Comparison of ENCODE assay signal across 12 cellular contexts in the genomic region with DNA sequence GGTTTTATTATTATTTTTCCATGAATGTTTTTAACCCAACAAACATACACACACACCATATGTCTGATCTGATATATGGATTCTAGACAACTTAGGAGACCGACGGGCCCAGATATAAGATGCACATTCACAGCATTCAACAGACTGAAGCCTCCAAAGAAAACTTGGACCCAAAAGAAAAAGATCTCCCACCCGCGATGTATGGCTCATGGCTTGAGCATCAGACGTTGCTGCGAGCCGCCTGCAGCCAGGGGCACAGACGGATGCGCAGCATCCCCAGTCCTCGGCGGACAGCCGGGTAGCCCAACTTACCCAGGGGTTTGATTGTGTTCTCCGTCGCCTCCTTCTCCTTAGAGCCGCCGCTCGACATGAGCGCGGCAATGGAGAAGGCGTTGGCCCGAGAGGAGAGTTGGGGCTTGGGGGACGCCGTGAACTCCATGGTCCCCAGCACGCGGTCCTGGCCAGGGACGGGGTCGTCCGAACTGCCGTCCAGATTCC. TPM values are rescaled to one million over a fixed set of nuclear protein-coding genes. Genes with fewer than 3 reads are reported as not detected.
DNase-seq lines count a peak whose midpoint lies in the region; ATAC-seq and TF ChIP-seq lines count a peak whose summit lies in the region.
"Had no signal": no experiment of that assay in that cellular context is flagged by ENCODE, and none has a peak within 500 bp of the region (broad histone marks: within the 10 kb centered on the region; RNA-seq: fewer than 3 reads in every experiment).

No MANE protein-coding gene starts in this region.

- ATAC-seq in right lobe of liver, result no peak
- ATAC-seq in upper lobe of left lung (ENCODE audit: low FRiP score in 2 of 2), result no peak

- POLR2A ChIA-PET in MCF 10A (lab: Yijun Ruan, JAX), result no interaction called here

- peaks cover 0 to 100% of the 10 kb centered on the region in 2 donors for H3K27me3 ChIP-seq in breast epithelium
- peaks cover 5 to 32% of the 10 kb centered on the region in 2 donors for H3K27me3 ChIP-seq in right lobe of liver
- peaks cover 0 to 81% (median 31%) of the 10 kb centered on the region in 4 donors for H3K27me3 ChIP-seq in upper lobe of left lung
- peaks cover 44 to 100% (median 100%) of the 10 kb centered on the region in 45 donors for H3K27me3 ChIP-seq in dorsolateral prefrontal cortex

- H3K4me1 ChIP-seq in breast epithelium, result no peaks in the 10 kb centered on the region
- H3K4me1 ChIP-seq in right lobe of liver, result peaks cover 0 to 16% (median 0%) of the 10 kb centered on the region in 4 donors
- H3K4me1 ChIP-seq in upper lobe of left lung, result peaks cover 13 to 27% (median 19%) of the 10 kb centered on the region in 4 donors

- no peaks in the 10 kb centered on the region for H3K9me3 Mint-ChIP-seq in MCF 10A (ENCODE audit: unreplicated experiment)

- intact Hi-C loops in breast epithelium (cut with DNase I; ENCODE audit: low total_unique reads), result no loop called here
- intact Hi-C loops in MCF 10A (cut with micrococcal nuclease), result no loop called here
- intact Hi-C loops in right lobe of liver (cut with DNase I), result no loop called here
- intact Hi-C loops in dorsolateral prefrontal cortex (cut with DNase I), result no loop called here

- peak overlapping the region in 2 of 3 donors; percentile 18 to 62 for H3K4me3 ChIP-seq in breast epithelium
- H3K4me3 ChIP-seq in right lobe of liver, result peak overlapping the region; percentile 27 to 42 (median 35)
- peak overlapping the region in 3 of 4 donors; percentile 32 to 48 (median 44) for H3K4me3 ChIP-seq in upper lobe of left lung
- H3K4me3 ChIP-seq in dorsolateral prefrontal cortex, result peak overlapping the region in 9 of 59 donors; percentile 31 to 51 (median 44)

- TF ChIP-seq CTCF in breast epithelium (IDR thresholded peaks at IDR 0.05), result no peak
- no peak for TF ChIP-seq CTCF in MCF 10A (IDR thresholded peaks at IDR 0.05; ENCODE audit: unreplicated experiment)
- TF ChIP-seq CTCF in right lobe of liver (IDR thresholded peaks at IDR 0.05), result no peak
- TF ChIP-seq CTCF in upper lobe of left lung (IDR thresholded peaks at IDR 0.05), result no peak
- TF ChIP-seq CTCF in dorsolateral prefrontal cortex (IDR thresholded peaks at IDR 0.05 in 54 of 56, conservative IDR thresholded peaks at IDR 0.05 in 2 of 56; ENCODE audit: low read depth in 1 of 56, partially characterized antibody in 56 of 56), result no peak

- TF ChIP-seq EP300 in upper lobe of left lung (IDR thresholded peaks at IDR 0.05), result no peak

- DNase-seq in breast epithelium (ENCODE audit: low spot score in 2 of 2) (no peak), MCF 10A (ENCODE audit: unreplicated experiment) (no peak), amniotic epithelial cell (ENCODE audit: low read depth) (peak; percentile 41), right lobe of liver (no peak), upper lobe of left lung (no peak), dorsolateral prefrontal cortex (no peak), AML-193 (lab: John Stamatoyannopoulos, UW) (no peak)
- no peak for DNase-seq in activated CD8-positive, alpha-beta memory T cell treated with anti-CD3 and anti-CD28 coated beads, Interleukin-2, amount 50 U/mL, for 4 hours
- DNase-seq: DND-41 had no signal

- H3K36me3 ChIP-seq in breast epithelium (no peaks in the 10 kb centered on the region), right lobe of liver (no peaks in the 10 kb centered on the region), upper lobe of left lung (no peaks in the 10 kb centered on the region)

- H3K9me3 ChIP-seq in breast epithelium (peaks cover 0 to 8% of the 10 kb centered on the region in 2 donors), right lobe of liver (no peaks in the 10 kb centered on the region), upper lobe of left lung (peaks cover 0 to 11% (median 0%) of the 10 kb centered on the region in 4 donors)

- no peaks in the 10 kb centered on the region for H3K36me3 Mint-ChIP-seq in MCF 10A (ENCODE audit: insufficient read depth, unreplicated experiment)

- under 1% methylated on average over 15 of the region's 29 CpGs for WGBS in right lobe of liver (ENCODE audit: insufficient coverage, low coverage, low lambda C conversion rate, missing lambda C conversion rate)
- 8 to 10% methylated on average over 9 to 28 of the region's 29 CpGs for WGBS in upper lobe of left lung, 2 donors

- H3K4me3 Mint-ChIP-seq in MCF 10A (ENCODE audit: unreplicated experiment), result no peak overlapping the region

- no peak overlapping the region for H3K27ac Mint-ChIP-seq in MCF 10A (ENCODE audit: low read depth, unreplicated experiment)

- peaks cover 53% of the 10 kb centered on the region for H3K27me3 Mint-ChIP-seq in MCF 10A (ENCODE audit: insufficient read depth, unreplicated experiment)

- BruUV-seq in MCF 10A (replicated peaks; lab: Mats Ljungman, UMichigan), result no TSS peak

- CTCF ChIA-PET in MCF 10A (lab: Yijun Ruan, JAX), result no interaction called here

- H3K4me1 Mint-ChIP-seq in MCF 10A (ENCODE audit: insufficient read depth, unreplicated experiment), result no peaks in the 10 kb centered on the region

- TF ChIP-seq POLR2A in breast epithelium (IDR thresholded peaks at IDR 0.05) (no peak), right lobe of liver (IDR thresholded peaks at IDR 0.05) (no peak), upper lobe of left lung (IDR thresholded peaks at IDR 0.05) (no peak)

- no peak overlapping the region for H3K27ac ChIP-seq in breast epithelium
- peak overlapping the region in 1 of 3 donors; percentile 13 for H3K27ac ChIP-seq in right lobe of liver
- H3K27ac ChIP-seq in upper lobe of left lung, result no peak overlapping the region
- no peak overlapping the region for H3K27ac ChIP-seq in dorsolateral prefrontal cortex

RNA-seq across cellular contexts. Expression of gene TBX20, which starts 0.7 kb away (rescaled TPM):
- under 1 TPM in 1 of 3 donors, not detected in 2; 0.59 TPM for total RNA-seq in breast epithelium
- not detected in 2 replicates for total RNA-seq in MCF 10A (2022)
- total RNA-seq in right lobe of liver, result 1 to 10 TPM in 2 of 6 experiments, under 1 TPM in 4; 0.40 to 1.4 (median 0.94) TPM
- 1 to 10 TPM in 1 of 6 donors, under 1 TPM in 2, not detected in 3; 0.17 to 2.2 (median 0.61) TPM for total RNA-seq in upper lobe of left lung
- total RNA-seq in dorsolateral prefrontal cortex, result not detected
- total RNA-seq: lung microvascular endothelial cell, NCI-H460, temporal lobe had no signal
